11 cellular contexts compared by ENCODE assay signal in genomic region chr3:127250032-127250431, GRCh38. TPM values are rescaled to one million over a fixed set of nuclear protein-coding genes. Genes with fewer than 3 reads are reported as not detected.
"Had no signal": no experiment of that assay in that cellular context is flagged by ENCODE, and none has a peak within 500 bp of the region (broad histone marks: within the 10 kb centered on the region; RNA-seq: fewer than 3 reads in every experiment).

No MANE protein-coding gene starts in this region.

- H3K27ac Mint-ChIP-seq: H9, HFFc6, IgD-negative memory B cell had no signal

- H3K4me3 Mint-ChIP-seq: H9, HFFc6, IgD-negative memory B cell had no signal

- H3K4me1 Mint-ChIP-seq: H9, IgD-negative memory B cell had no signal

- H3K4me3 ChIP-seq: GM23248 had no signal

- FAIRE-seq: H1, H54, HepG2 had no signal

- ATAC-seq: HepG2 had no signal

- H3K27ac ChIP-seq: GM23248, HL-60 had no signal

- DNase-seq: GM23248, H9, HCEC 1CT, HFFc6, KBM-7 had no signal

- H3K36me3 Mint-ChIP-seq: IgD-negative memory B cell had no signal

RNA-seq across cellular contexts. Expression of gene PRR20G, which starts 37.8 kb away (rescaled TPM):
- total RNA-seq: GM23248, H1, HepG2, HFFc6, HT1080 had no signal
- polyA plus RNA-seq: GM23248, HepG2, IgD-negative memory B cell had no signal

RNA-seq across cellular contexts. Expression of gene PRR23E, which starts 57.1 kb away (rescaled TPM):
- total RNA-seq: GM23248, H1, H9, HepG2, HFFc6, HT1080 had no signal
- polyA plus RNA-seq: GM23248, H1, HepG2, IgD-negative memory B cell had no signal
